12 cellular contexts compared by ENCODE assay signal in the genomic region with DNA sequence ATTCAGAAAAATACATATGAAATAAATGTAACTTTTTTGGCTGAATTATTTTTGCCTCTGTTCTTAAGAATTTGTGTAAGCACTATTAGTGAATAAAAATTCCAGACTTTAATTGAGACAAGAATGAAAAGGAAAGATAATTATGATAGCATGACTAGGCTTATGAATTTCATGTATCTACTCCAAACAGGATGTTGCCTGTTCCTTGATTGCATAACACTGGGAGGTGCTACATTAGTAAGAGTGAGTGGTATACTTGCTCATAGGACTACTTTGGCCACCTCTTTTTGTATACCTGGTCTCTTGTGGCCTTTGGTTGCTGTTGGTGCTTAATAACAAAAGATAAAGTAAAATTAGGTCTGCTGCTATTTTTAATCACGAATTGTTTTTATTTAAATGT.
A peak's percentile ranks its signal among the peaks of the same experiment; 100 is the strongest.
DNase-seq lines count a peak whose midpoint lies in the region; ATAC-seq, FAIRE-seq and TF ChIP-seq lines count a peak whose summit lies in the region.
"Had no signal": no experiment of that assay in that cellular context is flagged by ENCODE, and none has a peak within 500 bp of the region (broad histone marks: within the 10 kb centered on the region; RNA-seq: fewer than 3 reads in every experiment).

No MANE protein-coding gene starts in this region.

- no peak for TF ChIP-seq CTCF in right atrium auricular region (IDR thresholded peaks at IDR 0.05)
- no peak for TF ChIP-seq CTCF in gastroesophageal sphincter (IDR thresholded peaks at IDR 0.05)

- H3K27me3 ChIP-seq in right atrium auricular region: no peaks in the 10 kb centered on the region
- no peaks in the 10 kb centered on the region for H3K27me3 ChIP-seq in gastroesophageal sphincter
- H3K27me3 ChIP-seq: BLaER1 had no signal

- no peaks in the 10 kb centered on the region for H3K36me3 ChIP-seq in right atrium auricular region
- no peaks in the 10 kb centered on the region for H3K36me3 ChIP-seq in SK-N-MC (ENCODE audit: insufficient read depth, low read length)
- H3K36me3 ChIP-seq in gastroesophageal sphincter: no peaks in the 10 kb centered on the region
- H3K36me3 ChIP-seq: BLaER1 had no signal

- H3K27ac Mint-ChIP-seq in naive thymus-derived CD8-positive, alpha-beta T cell: no peak overlapping the region

- H3K4me3 ChIP-seq in right atrium auricular region: no peak overlapping the region
- peak overlapping the region; percentile 40 for H3K4me3 ChIP-seq in SK-N-MC
- no peak overlapping the region for H3K4me3 ChIP-seq in gastroesophageal sphincter
- H3K4me3 ChIP-seq: BLaER1 had no signal

- POLR2A ChIA-PET in naive thymus-derived CD8-positive, alpha-beta T cell (lab: Charles Lee): no interaction called here

- H3K27me3 Mint-ChIP-seq in naive thymus-derived CD8-positive, alpha-beta T cell: no peaks in the 10 kb centered on the region

- TF ChIP-seq EP300 in gastroesophageal sphincter (IDR thresholded peaks at IDR 0.05): no peak

- H3K9me3 ChIP-seq in right atrium auricular region (no peaks in the 10 kb centered on the region), SK-N-MC (ENCODE audit: low read depth, low read length) (no peaks in the 10 kb centered on the region), gastroesophageal sphincter (no peaks in the 10 kb centered on the region)
- H3K9me3 ChIP-seq: BLaER1 had no signal

- no peak overlapping the region for H3K4me3 Mint-ChIP-seq in naive thymus-derived CD8-positive, alpha-beta T cell

- DNase-seq in Right ventricle myocardium superior (no peak), right atrium auricular region (ENCODE audit: low spot score) (no peak), SK-N-MC (ENCODE audit: low read depth, low spot score) (no peak), urothelium cell line (ENCODE audit: low spot score) (peak; percentile 24), NCI-H1048 (lab: John Stamatoyannopoulos, UW) (no peak)
- no peak for DNase-seq in naive thymus-derived CD8-positive, alpha-beta T cell
- DNase-seq: islet precursor cell, KBM-7, NCI-H69 had no signal

- peaks cover 0 to 14% (median 3%) of the 10 kb centered on the region in 9 donors for H3K9me3 Mint-ChIP-seq in naive thymus-derived CD8-positive, alpha-beta T cell

- 44 to 83% methylated on average over 1 of the region's 1 CpG for WGBS in gastroesophageal sphincter (ENCODE audit: low coverage in 1 of 2), 2 donors

- no peak overlapping the region for H3K27ac ChIP-seq in right atrium auricular region
- peak overlapping the region; percentile 84 for H3K27ac ChIP-seq in SK-N-MC
- H3K27ac ChIP-seq in gastroesophageal sphincter: no peak overlapping the region
- H3K27ac ChIP-seq: BLaER1 had no signal

- no peak overlapping the region for H3K9ac ChIP-seq in SK-N-MC (ENCODE audit: insufficient read length)
- H3K9ac ChIP-seq: BLaER1 had no signal

- no peak for TF ChIP-seq POLR2A in gastroesophageal sphincter (IDR thresholded peaks at IDR 0.05)

- H3K4me1 Mint-ChIP-seq in naive thymus-derived CD8-positive, alpha-beta T cell: no peaks in the 10 kb centered on the region

- peak; percentile 66 for ATAC-seq in Right ventricle myocardium superior (ENCODE audit: poor library complexity)
- ATAC-seq in gastroesophageal sphincter: peak; percentile 50
- no peak for ATAC-seq in naive thymus-derived CD8-positive, alpha-beta T cell
- ATAC-seq in GM21576 (IDR thresholded peaks at IDR 0.05; ENCODE audit: unreplicated experiment): no peak

- peaks cover 0 to 9% of the 10 kb centered on the region in 2 donors for H3K4me1 ChIP-seq in right atrium auricular region
- H3K4me1 ChIP-seq in gastroesophageal sphincter: peaks cover 0 to 13% (median 0%) of the 10 kb centered on the region in 3 donors

- no peak for FAIRE-seq in urothelium cell line (lab: Jason Lieb, UNC)

- intact Hi-C loops in Right ventricle myocardium superior (cut with DNase I): no loop called here

- H3K36me3 Mint-ChIP-seq in naive thymus-derived CD8-positive, alpha-beta T cell: no peaks in the 10 kb centered on the region

Comparison
In these comparisons a context has a peak if more than half of its experiments do, and no peak if none do; other contexts are left out.
1. ATAC-seq: peak in Right ventricle myocardium superior (single experiment) and gastroesophageal sphincter (single experiment); none in naive thymus-derived CD8-positive, alpha-beta T cell (0 of 2) and GM21576 (single experiment).